In the genomic region with DNA sequence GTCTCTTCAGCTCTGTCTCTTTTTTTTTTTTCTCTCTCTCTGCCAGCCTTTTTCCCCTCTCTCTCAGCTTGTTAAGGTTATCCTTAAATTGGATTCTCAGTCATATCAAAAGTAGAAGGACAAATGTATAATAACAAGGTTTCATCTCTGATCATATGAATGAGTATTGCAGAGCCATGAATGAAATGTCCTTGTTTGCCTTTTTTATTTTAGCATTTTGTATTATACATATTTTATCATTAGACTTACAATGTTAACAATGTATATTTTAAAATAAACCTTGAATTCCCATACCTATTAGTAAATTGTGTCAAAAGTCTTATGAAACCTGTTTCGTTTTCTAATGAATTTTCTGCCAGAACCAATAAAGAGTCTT, we compare ENCODE assay signal across 1 cellular context.
TF ChIP-seq lines count a peak whose summit lies in the region.

No MANE protein-coding gene starts in this region.

TF ChIP-seq in H1, 55 proteins besides CTCF, POLR2A, EP300 and RAD21:
- TF ChIP-seq RXRA (IDR thresholded peaks at IDR 0.05; ENCODE audit: insufficient read depth, low read depth, low read length), result no peak
- no peak for TF ChIP-seq HDAC2 (IDR thresholded peaks at IDR 0.05; ENCODE audit: borderline replicate concordance in 1 of 2, low read depth in 2 of 2, low read length in 2 of 2)
- TF ChIP-seq BRCA1 (IDR thresholded peaks at IDR 0.05; ENCODE audit: low read depth, low read length), result no peak
- no peak for TF ChIP-seq SRF (IDR thresholded peaks at IDR 0.05; ENCODE audit: low read depth, low read length)
- TF ChIP-seq SIN3A (conservative IDR thresholded peaks at IDR 0.05 in 1 of 2, IDR thresholded peaks at IDR 0.05 in 1 of 2; ENCODE audit: low read depth in 1 of 2, low read length in 2 of 2), result no peak
- no peak for TF ChIP-seq RNF2 (IDR thresholded peaks at IDR 0.05; ENCODE audit: borderline replicate concordance, low read depth, low read length, missing control alignments, poor library complexity, severe bottlenecking)
- TF ChIP-seq, protein P1, sequence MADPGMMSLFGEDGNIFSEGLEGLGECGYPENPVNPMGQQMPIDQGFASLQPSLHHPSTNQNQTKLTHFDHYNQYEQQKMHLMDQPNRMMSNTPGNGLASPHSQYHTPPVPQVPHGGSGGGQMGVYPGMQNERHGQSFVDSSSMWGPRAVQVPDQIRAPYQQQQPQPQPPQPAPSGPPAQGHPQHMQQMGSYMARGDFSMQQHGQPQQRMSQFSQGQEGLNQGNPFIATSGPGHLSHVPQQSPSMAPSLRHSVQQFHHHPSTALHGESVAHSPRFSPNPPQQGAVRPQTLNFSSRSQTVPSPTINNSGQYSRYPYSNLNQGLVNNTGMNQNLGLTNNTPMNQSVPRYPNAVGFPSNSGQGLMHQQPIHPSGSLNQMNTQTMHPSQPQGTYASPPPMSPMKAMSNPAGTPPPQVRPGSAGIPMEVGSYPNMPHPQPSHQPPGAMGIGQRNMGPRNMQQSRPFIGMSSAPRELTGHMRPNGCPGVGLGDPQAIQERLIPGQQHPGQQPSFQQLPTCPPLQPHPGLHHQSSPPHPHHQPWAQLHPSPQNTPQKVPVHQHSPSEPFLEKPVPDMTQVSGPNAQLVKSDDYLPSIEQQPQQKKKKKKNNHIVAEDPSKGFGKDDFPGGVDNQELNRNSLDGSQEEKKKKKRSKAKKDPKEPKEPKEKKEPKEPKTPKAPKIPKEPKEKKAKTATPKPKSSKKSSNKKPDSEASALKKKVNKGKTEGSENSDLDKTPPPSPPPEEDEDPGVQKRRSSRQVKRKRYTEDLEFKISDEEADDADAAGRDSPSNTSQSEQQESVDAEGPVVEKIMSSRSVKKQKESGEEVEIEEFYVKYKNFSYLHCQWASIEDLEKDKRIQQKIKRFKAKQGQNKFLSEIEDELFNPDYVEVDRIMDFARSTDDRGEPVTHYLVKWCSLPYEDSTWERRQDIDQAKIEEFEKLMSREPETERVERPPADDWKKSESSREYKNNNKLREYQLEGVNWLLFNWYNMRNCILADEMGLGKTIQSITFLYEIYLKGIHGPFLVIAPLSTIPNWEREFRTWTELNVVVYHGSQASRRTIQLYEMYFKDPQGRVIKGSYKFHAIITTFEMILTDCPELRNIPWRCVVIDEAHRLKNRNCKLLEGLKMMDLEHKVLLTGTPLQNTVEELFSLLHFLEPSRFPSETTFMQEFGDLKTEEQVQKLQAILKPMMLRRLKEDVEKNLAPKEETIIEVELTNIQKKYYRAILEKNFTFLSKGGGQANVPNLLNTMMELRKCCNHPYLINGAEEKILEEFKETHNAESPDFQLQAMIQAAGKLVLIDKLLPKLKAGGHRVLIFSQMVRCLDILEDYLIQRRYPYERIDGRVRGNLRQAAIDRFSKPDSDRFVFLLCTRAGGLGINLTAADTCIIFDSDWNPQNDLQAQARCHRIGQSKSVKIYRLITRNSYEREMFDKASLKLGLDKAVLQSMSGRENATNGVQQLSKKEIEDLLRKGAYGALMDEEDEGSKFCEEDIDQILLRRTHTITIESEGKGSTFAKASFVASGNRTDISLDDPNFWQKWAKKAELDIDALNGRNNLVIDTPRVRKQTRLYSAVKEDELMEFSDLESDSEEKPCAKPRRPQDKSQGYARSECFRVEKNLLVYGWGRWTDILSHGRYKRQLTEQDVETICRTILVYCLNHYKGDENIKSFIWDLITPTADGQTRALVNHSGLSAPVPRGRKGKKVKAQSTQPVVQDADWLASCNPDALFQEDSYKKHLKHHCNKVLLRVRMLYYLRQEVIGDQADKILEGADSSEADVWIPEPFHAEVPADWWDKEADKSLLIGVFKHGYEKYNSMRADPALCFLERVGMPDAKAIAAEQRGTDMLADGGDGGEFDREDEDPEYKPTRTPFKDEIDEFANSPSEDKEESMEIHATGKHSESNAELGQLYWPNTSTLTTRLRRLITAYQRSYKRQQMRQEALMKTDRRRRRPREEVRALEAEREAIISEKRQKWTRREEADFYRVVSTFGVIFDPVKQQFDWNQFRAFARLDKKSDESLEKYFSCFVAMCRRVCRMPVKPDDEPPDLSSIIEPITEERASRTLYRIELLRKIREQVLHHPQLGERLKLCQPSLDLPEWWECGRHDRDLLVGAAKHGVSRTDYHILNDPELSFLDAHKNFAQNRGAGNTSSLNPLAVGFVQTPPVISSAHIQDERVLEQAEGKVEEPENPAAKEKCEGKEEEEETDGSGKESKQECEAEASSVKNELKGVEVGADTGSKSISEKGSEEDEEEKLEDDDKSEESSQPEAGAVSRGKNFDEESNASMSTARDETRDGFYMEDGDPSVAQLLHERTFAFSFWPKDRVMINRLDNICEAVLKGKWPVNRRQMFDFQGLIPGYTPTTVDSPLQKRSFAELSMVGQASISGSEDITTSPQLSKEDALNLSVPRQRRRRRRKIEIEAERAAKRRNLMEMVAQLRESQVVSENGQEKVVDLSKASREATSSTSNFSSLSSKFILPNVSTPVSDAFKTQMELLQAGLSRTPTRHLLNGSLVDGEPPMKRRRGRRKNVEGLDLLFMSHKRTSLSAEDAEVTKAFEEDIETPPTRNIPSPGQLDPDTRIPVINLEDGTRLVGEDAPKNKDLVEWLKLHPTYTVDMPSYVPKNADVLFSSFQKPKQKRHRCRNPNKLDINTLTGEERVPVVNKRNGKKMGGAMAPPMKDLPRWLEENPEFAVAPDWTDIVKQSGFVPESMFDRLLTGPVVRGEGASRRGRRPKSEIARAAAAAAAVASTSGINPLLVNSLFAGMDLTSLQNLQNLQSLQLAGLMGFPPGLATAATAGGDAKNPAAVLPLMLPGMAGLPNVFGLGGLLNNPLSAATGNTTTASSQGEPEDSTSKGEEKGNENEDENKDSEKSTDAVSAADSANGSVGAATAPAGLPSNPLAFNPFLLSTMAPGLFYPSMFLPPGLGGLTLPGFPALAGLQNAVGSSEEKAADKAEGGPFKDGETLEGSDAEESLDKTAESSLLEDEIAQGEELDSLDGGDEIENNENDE (IDR thresholded peaks at IDR 0.05; ENCODE audit: insufficient replicate concordance, low read length), result no peak
- TF ChIP-seq SIX5 (IDR thresholded peaks at IDR 0.05; ENCODE audit: low read depth, low read length), result no peak
